Comparison of ENCODE assay signal across 8 cellular contexts in genomic region chr5:103232393-103232999, GRCh38. TPM values are rescaled to one million over a fixed set of nuclear protein-coding genes. Genes with fewer than 3 reads are reported as not detected.
DNase-seq lines count a peak whose midpoint lies in the region; ATAC-seq, FAIRE-seq and TF ChIP-seq lines count a peak whose summit lies in the region.

No MANE protein-coding gene starts in this region.

- no peak overlapping the region for H3K27ac ChIP-seq in upper lobe of right lung

- H3K36me3 ChIP-seq in GM06990 (ENCODE audit: control insufficient read depth, insufficient read depth, low read length) (no peaks in the 10 kb centered on the region), adipocyte (ENCODE audit: control insufficient read depth, insufficient read depth, low read length, severe bottlenecking) (no peaks in the 10 kb centered on the region), upper lobe of right lung (no peaks in the 10 kb centered on the region)

- no peak for FAIRE-seq in GM12891 (lab: Jason Lieb, UNC)

- DNase-seq in AG08395 (ENCODE audit: low spot score) (peak; percentile 53), GM06990 (ENCODE audit: extremely low read depth, insufficient read length) (no peak), HFF-Myc (ENCODE audit: extremely low read depth, low read depth) (peak; percentile 16), M059J (ENCODE audit: low read depth) (peak; percentile 29), adipocyte (ENCODE audit: low read depth) (peak; percentile 35), iris pigment epithelial cell (ENCODE audit: low read depth) (peak; percentile 58), upper lobe of right lung (no peak), GM12891 (ENCODE audit: insufficient read length, low spot score) (no peak)

- intact Hi-C loops in upper lobe of right lung (cut with DNase I) = loop anchor here (5.0 kb wide), 1 partner anchor 245 kb away; no protein-coding TSS in a partner anchor

- TF ChIP-seq CTCF in GM06990 (IDR thresholded peaks at IDR 0.05; ENCODE audit: insufficient read depth, low read length, poor library complexity, severe bottlenecking) = peak; percentile 84
- peak; percentile 72 for TF ChIP-seq CTCF in HFF-Myc (IDR thresholded peaks at IDR 0.05; ENCODE audit: low read depth, low read length, missing control alignments)
- peak; percentile 91 for TF ChIP-seq CTCF in upper lobe of right lung (IDR thresholded peaks at IDR 0.05)

- H3K9ac ChIP-seq in adipocyte (ENCODE audit: low read length) = no peak overlapping the region

- H3K4me1 ChIP-seq in adipocyte (ENCODE audit: control insufficient read depth, insufficient read depth, low read length) (peaks cover 6% of the 10 kb centered on the region), upper lobe of right lung (no peaks in the 10 kb centered on the region)

- H3K9me3 ChIP-seq in adipocyte (ENCODE audit: control insufficient read depth, low read length) = no peaks in the 10 kb centered on the region
- H3K9me3 ChIP-seq in upper lobe of right lung = no peaks in the 10 kb centered on the region

- peak; percentile 90 for ATAC-seq in upper lobe of right lung

- no peak for TF ChIP-seq POLR2A in GM12891 (IDR thresholded peaks at IDR 0.05; ENCODE audit: low read depth, low read length)

- H3K4me3 ChIP-seq in GM06990 (replicated peaks; ENCODE audit: low read depth, low read length) = no peak overlapping the region
- no peak overlapping the region for H3K4me3 ChIP-seq in HFF-Myc (replicated peaks; ENCODE audit: low read depth, low read length)
- H3K4me3 ChIP-seq in adipocyte (ENCODE audit: low read length) = no peak overlapping the region
- H3K4me3 ChIP-seq in upper lobe of right lung = no peak overlapping the region

- H3K27me3 ChIP-seq in GM06990 (replicated peaks; ENCODE audit: control insufficient read depth, insufficient read depth, low read length) (no peaks in the 10 kb centered on the region), adipocyte (replicated peaks; ENCODE audit: control insufficient read depth, insufficient read depth, low read length) (no peaks in the 10 kb centered on the region), upper lobe of right lung (no peaks in the 10 kb centered on the region)

TF ChIP-seq in GM12891, 5 proteins besides CTCF, POLR2A, EP300 and RAD21:
- TF ChIP-seq POLR2AphosphoS5 (IDR thresholded peaks at IDR 0.05; ENCODE audit: low read depth, low read length) (no peak), SPI1 (IDR thresholded peaks at IDR 0.05; ENCODE audit: low read depth, low read length) (no peak), POU2F2 (IDR thresholded peaks at IDR 0.05; ENCODE audit: low read depth, low read length) (no peak), TAF1 (IDR thresholded peaks at IDR 0.05; ENCODE audit: low read depth, low read length) (no peak), PAX5 (IDR thresholded peaks at IDR 0.05; ENCODE audit: insufficient read depth, low read length, severe bottlenecking) (no peak)

RNA-seq across cellular contexts. Expression of gene MACIR, which starts 26.1 kb away (rescaled TPM):
- total RNA-seq in M059J (2014; rRNA removed; shearing (Covaris generic)) = 32.8 and 44.8 TPM in 2 replicates
- total RNA-seq in upper lobe of right lung = 4.2 TPM
- 1.6 TPM for polyA plus RNA-seq in GM12891 (2012; ENCODE audit: low read depth, missing spikeins)

Comparison
In these comparisons a context has a peak if more than half of its experiments do, and no peak if none do; other contexts are left out.
1. DNase-seq: peak in AG08395 (single experiment), HFF-Myc (single experiment), M059J (single experiment), adipocyte (single experiment) and iris pigment epithelial cell (single experiment); none in GM06990 (single experiment), upper lobe of right lung (single experiment) and GM12891 (single experiment).
2. Peak in every context shown above with its lines, with median percentiles within 50 percentile points of each other: CTCF ChIP-seq.